In the genomic region with DNA sequence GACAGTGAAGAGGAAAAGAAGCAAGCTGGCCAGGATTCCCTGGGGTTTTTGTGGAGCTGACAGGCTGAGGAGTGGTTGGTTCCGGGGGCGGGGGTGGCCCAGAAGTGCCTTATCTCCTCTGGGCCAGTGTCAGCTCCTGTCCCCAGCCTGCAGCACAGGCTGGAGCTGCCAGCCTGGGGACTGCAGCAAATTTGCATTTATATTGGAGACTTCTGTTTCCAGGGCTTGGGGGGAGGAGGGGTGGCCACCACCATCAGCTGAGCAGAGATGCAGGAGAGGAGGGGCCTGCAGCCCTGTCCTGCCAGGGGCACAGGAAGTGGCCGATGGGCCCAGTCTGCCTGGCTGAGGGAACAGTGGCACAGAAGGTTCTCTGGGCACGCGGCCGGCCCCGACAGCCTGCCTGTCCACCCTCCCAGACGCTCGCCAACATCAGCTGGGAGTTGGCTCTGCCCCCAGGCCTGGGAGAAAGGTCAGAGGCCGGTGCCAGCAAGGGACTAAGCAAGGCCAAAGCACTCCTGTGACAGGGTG, we compare ENCODE assay signal across 17 cellular contexts. TPM values are rescaled to one million over a fixed set of nuclear protein-coding genes. Genes with fewer than 3 reads are reported as not detected.
DNase-seq lines count a peak whose midpoint lies in the region; ATAC-seq, FAIRE-seq and TF ChIP-seq lines count a peak whose summit lies in the region.
"Had no signal": no experiment of that assay in that cellular context is flagged by ENCODE, and none has a peak within 500 bp of the region (broad histone marks: within the 10 kb centered on the region; RNA-seq: fewer than 3 reads in every experiment).

No MANE protein-coding gene starts in this region.

- no peak overlapping the region for H3K4ac ChIP-seq in H9 (ENCODE audit: low read depth, low read length)

- no peak overlapping the region for H3K9ac ChIP-seq in H9 (ENCODE audit: extremely low read depth, insufficient read length, low read length)

- H2BK120ac ChIP-seq in H9 (ENCODE audit: low read depth, low read length, poor library complexity, severe bottlenecking), result no peak overlapping the region

- no peak overlapping the region for H2AK5ac ChIP-seq in H9 (ENCODE audit: insufficient read length, low read length)

- H2BK20ac ChIP-seq in H9 (ENCODE audit: low read depth, low read length, poor library complexity, severe bottlenecking), result no peak overlapping the region

- H4K5ac ChIP-seq in H9 (ENCODE audit: insufficient read length, low read depth, low read length), result no peak overlapping the region

- H3K27me3 ChIP-seq in H9 (ENCODE audit: insufficient read depth, low read length), result no peaks in the 10 kb centered on the region
- H3K27me3 ChIP-seq: Peyer's patch had no signal

- no peaks in the 10 kb centered on the region for H3K36me3 Mint-ChIP-seq in H9 (ENCODE audit: insufficient read depth in 1 of 3, low read depth in 3 of 3)

- no peak overlapping the region for H2BK12ac ChIP-seq in H9 (ENCODE audit: insufficient read length, low read depth, low read length)

- H3K9me3 ChIP-seq in H9 (ENCODE audit: control insufficient read depth, low read depth, low read length) (no peaks in the 10 kb centered on the region), iPS-18c (ENCODE audit: control insufficient read depth, insufficient read depth, low read length) (no peaks in the 10 kb centered on the region)
- H3K9me3 ChIP-seq: lower lobe of right lung, Peyer's patch had no signal

- H3K79me1 ChIP-seq in H9 (ENCODE audit: insufficient read depth, low read depth, low read length, poor library complexity, severe bottlenecking), result no peaks in the 10 kb centered on the region

- peaks cover 7% of the 10 kb centered on the region for H3K27me3 Mint-ChIP-seq in H9 (ENCODE audit: low read depth)
- H3K27me3 Mint-ChIP-seq in stimulated activated naive CD8-positive, alpha-beta T cell treated with anti-CD3 and anti-CD28 coated beads, Interleukin-15, amount 100 ng/mL, for 72 hours, result peaks cover 9% of the 10 kb centered on the region
- H3K27me3 Mint-ChIP-seq: activated CD4-positive, alpha-beta T cell treated with anti-CD3 and anti-CD28 coated beads, Interleukin-2, amount 10 ng/mL, durations not matched to agents 24 days and 14 days had no signal

- no peak for FAIRE-seq in GM19239 (lab: Jason Lieb, UNC)

- peaks cover 8% of the 10 kb centered on the region; the same call in 1 of the 2 replicates for H3K4me1 ChIP-seq in H9 (ENCODE audit: insufficient read depth, low read length)
- H3K4me1 ChIP-seq: lower lobe of right lung, Peyer's patch had no signal

- H3K23ac ChIP-seq in H9 (ENCODE audit: insufficient read length, low read depth, low read length), result no peak overlapping the region

- H3K56ac ChIP-seq in H9 (ENCODE audit: insufficient read length, low read depth, low read length), result no peak overlapping the region

- DNase-seq in H9 (peak; percentile 74), cerebellum (ENCODE audit: low spot score) (peak; percentile 92), putamen (ENCODE audit: low spot score) (peak; percentile 48), GM19239 (ENCODE audit: insufficient read length, low spot score) (no peak), NCI-H2107 (lab: John Stamatoyannopoulos, UW) (no peak)
- no peak for DNase-seq in stimulated activated naive CD8-positive, alpha-beta T cell treated with anti-CD3 and anti-CD28 coated beads, Interleukin-15, amount 100 ng/mL, for 72 hours
- DNase-seq: activated CD4-positive, alpha-beta T cell treated with anti-CD3 and anti-CD28 coated beads, Interleukin-2, amount 10 ng/mL, durations not matched to agents 24 days and 14 days; lower lobe of right lung; NCI-H1092; Peyer's patch; stimulated activated CD4-positive, alpha-beta T cell treated with anti-CD3 and anti-CD28 coated beads, Interleukin-1b, Interleukin-23, amount 100 ng/mL, for 48 hours had no signal

- no peaks in the 10 kb centered on the region for H3K23me2 ChIP-seq in H9 (ENCODE audit: insufficient read length, low read depth, low read length, poor library complexity, severe bottlenecking)

- no peaks in the 10 kb centered on the region for H3K9me3 Mint-ChIP-seq in H9
- H3K9me3 Mint-ChIP-seq in stimulated activated naive CD8-positive, alpha-beta T cell treated with anti-CD3 and anti-CD28 coated beads, Interleukin-15, amount 100 ng/mL, for 72 hours, result no peaks in the 10 kb centered on the region
- H3K9me3 Mint-ChIP-seq: activated CD4-positive, alpha-beta T cell treated with anti-CD3 and anti-CD28 coated beads, Interleukin-2, amount 10 ng/mL, durations not matched to agents 24 days and 14 days; T-helper 1 cell treated with Interleukin-12 subunit alpha and Interleukin-12 subunit beta and Interleukin-4 antibody, amounts not matched to agents 30 μg/mL and 1 μg/mL, for 36 hours had no signal

- no peaks in the 10 kb centered on the region for H3K79me2 ChIP-seq in H9 (ENCODE audit: insufficient read depth, low read length)

- H4K91ac ChIP-seq in H9 (ENCODE audit: insufficient read length, low read depth, low read length), result no peak overlapping the region

- no CpG with 5 or more reads among the region's 10 CpGs for WGBS in H9 (ENCODE audit: extremely low coverage, insufficient read length, low lambda C conversion rate)

- H3K14ac ChIP-seq in H9 (ENCODE audit: insufficient read depth, low read length), result peak overlapping the region; percentile 55; the same call in 1 of the 2 replicates

- ATAC-seq in stimulated activated naive CD8-positive, alpha-beta T cell treated with anti-CD3 and anti-CD28 coated beads, Interleukin-15, amount 100 ng/mL, for 72 hours, result no peak
- ATAC-seq in GM19351 (IDR thresholded peaks at IDR 0.05; ENCODE audit: unreplicated experiment), result no peak
- ATAC-seq: lower lobe of right lung had no signal

- no peak for TF ChIP-seq CTCF in H9 (conservative IDR thresholded peaks at IDR 0.05)

- no peak overlapping the region for H2AFZ ChIP-seq in H9 (ENCODE audit: low read length)

- H2BK5ac ChIP-seq in H9 (ENCODE audit: insufficient read length, low read length), result no peak overlapping the region

- H3K27ac Mint-ChIP-seq in H9, result no peak overlapping the region
- no peak overlapping the region for H3K27ac Mint-ChIP-seq in stimulated activated naive CD8-positive, alpha-beta T cell treated with anti-CD3 and anti-CD28 coated beads, Interleukin-15, amount 100 ng/mL, for 72 hours
- H3K27ac Mint-ChIP-seq: activated CD4-positive, alpha-beta T cell treated with anti-CD3 and anti-CD28 coated beads, Interleukin-2, amount 10 ng/mL, durations not matched to agents 24 days and 14 days; T-helper 1 cell treated with Interleukin-12 subunit alpha and Interleukin-12 subunit beta and Interleukin-4 antibody, amounts not matched to agents 30 μg/mL and 1 μg/mL, for 36 hours had no signal

- no peak overlapping the region for H3K27ac ChIP-seq in H9 (ENCODE audit: insufficient read length, low read depth, low read length)
- H3K27ac ChIP-seq: lower lobe of right lung, Peyer's patch had no signal

- peak overlapping the region; percentile 28; the same call in 1 of the 2 replicates for H3K4me3 ChIP-seq in iPS-18c (ENCODE audit: insufficient read depth, low read depth, low read length)
- H3K4me3 ChIP-seq: lower lobe of right lung, Peyer's patch had no signal

- no peaks in the 10 kb centered on the region for H4K20me1 ChIP-seq in H9 (ENCODE audit: control insufficient read depth, insufficient read depth, insufficient read length)

- H3T11ph ChIP-seq in H9 (ENCODE audit: low read length), result no peak overlapping the region

- H2BK15ac ChIP-seq in H9 (ENCODE audit: low read depth, low read length), result no peak overlapping the region

- H4K8ac ChIP-seq in H9 (replicated peaks; ENCODE audit: insufficient read length, low read depth, low read length), result no peak overlapping the region

- no peak overlapping the region for H3K4me2 ChIP-seq in H9 (ENCODE audit: insufficient read depth, insufficient read length, low read length)

- peak overlapping the region in 1 of 2 experiments; percentile 34; a peak in 1 of 5 replicates for H3K4me3 Mint-ChIP-seq in H9
- H3K4me3 Mint-ChIP-seq in stimulated activated naive CD8-positive, alpha-beta T cell treated with anti-CD3 and anti-CD28 coated beads, Interleukin-15, amount 100 ng/mL, for 72 hours, result no peak overlapping the region
- H3K4me3 Mint-ChIP-seq: activated CD4-positive, alpha-beta T cell treated with anti-CD3 and anti-CD28 coated beads, Interleukin-2, amount 10 ng/mL, durations not matched to agents 24 days and 14 days; T-helper 1 cell treated with Interleukin-12 subunit alpha and Interleukin-12 subunit beta and Interleukin-4 antibody, amounts not matched to agents 30 μg/mL and 1 μg/mL, for 36 hours had no signal

- H3K4me1 Mint-ChIP-seq in H9, result peaks cover 11 to 33% of the 10 kb centered on the region in 2 experiments
- no peaks in the 10 kb centered on the region for H3K4me1 Mint-ChIP-seq in stimulated activated naive CD8-positive, alpha-beta T cell treated with anti-CD3 and anti-CD28 coated beads, Interleukin-15, amount 100 ng/mL, for 72 hours
- H3K4me1 Mint-ChIP-seq: activated CD4-positive, alpha-beta T cell treated with anti-CD3 and anti-CD28 coated beads, Interleukin-2, amount 10 ng/mL, durations not matched to agents 24 days and 14 days had no signal

- no peak overlapping the region for H3K18ac ChIP-seq in H9 (ENCODE audit: insufficient read length, low read depth, low read length)

RNA-seq across cellular contexts. Expression of a gene that starts 24.3 kb away (rescaled TPM):
- not detected in 2 replicates for total RNA-seq in H9 (2021)
- total RNA-seq in cerebellum, result 2.9 TPM
- total RNA-seq: activated CD4-positive, alpha-beta T cell treated with anti-CD3 and anti-CD28 coated beads, Interleukin-2, amount 10 ng/mL, durations not matched to agents 24 days and 14 days; lower lobe of right lung; NCI-H460; osteocyte; Peyer's patch; urinary bladder had no signal

RNA-seq across cellular contexts. Expression of a gene that starts 46.9 kb away (rescaled TPM):
- total RNA-seq in H9 (2021) (25.7 and 26.2 TPM in 2 replicates), cerebellum (6.5 TPM)

Comparison
In these comparisons a context has a peak if more than half of its experiments do, and no peak if none do; other contexts are left out.
1. DNase-seq: peak in H9 (single experiment), cerebellum (single experiment) and putamen (single experiment); none in stimulated activated naive CD8-positive, alpha-beta T cell treated with anti-CD3 and anti-CD28 coated beads, Interleukin-15, amount 100 ng/mL, for 72 hours (0 of 2), GM19239 (single experiment) and NCI-H2107 (single experiment).